Comparison of ENCODE assay signal across 15 cellular contexts in the genomic region with DNA sequence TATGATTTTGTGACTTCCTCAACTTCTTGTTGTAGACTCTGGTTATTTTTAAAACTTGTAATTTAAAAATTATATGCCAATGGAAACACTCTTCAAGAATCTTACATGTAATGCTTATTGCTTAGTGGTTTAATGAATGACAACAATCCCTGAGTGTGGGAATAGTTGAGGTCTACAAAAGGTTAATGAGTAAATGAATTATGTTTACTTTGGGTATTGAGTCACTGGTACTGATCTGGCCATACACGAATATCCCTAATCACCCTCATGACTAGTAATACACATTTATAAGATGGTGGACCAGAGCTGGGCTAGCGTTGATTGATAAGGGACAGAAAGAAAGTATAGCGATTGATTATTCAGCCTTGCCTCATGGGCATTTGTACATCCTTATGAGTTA. TPM values are rescaled to one million over a fixed set of nuclear protein-coding genes. Genes with fewer than 3 reads are reported as not detected.
DNase-seq lines count a peak whose midpoint lies in the region; ATAC-seq, FAIRE-seq and TF ChIP-seq lines count a peak whose summit lies in the region.
"Had no signal": no experiment of that assay in that cellular context is flagged by ENCODE, and none has a peak within 500 bp of the region (broad histone marks: within the 10 kb centered on the region; RNA-seq: fewer than 3 reads in every experiment).

No MANE protein-coding gene starts in this region.

- H3K4me2 ChIP-seq in fibroblast of lung (ENCODE audit: extremely low read depth, insufficient read depth, low read length) = peak overlapping the region; percentile 80
- H3K4me2 ChIP-seq in skeletal muscle satellite cell (ENCODE audit: low read length) = peak overlapping the region; percentile 73

- peaks cover 15% of the 10 kb centered on the region for H3K4me1 ChIP-seq in fibroblast of lung (ENCODE audit: control insufficient read depth, extremely low read depth, insufficient read depth, low read length)
- H3K4me1 ChIP-seq in skeletal muscle satellite cell (ENCODE audit: control insufficient read depth, insufficient read depth, low read length) = peaks cover 44% of the 10 kb centered on the region

- H3K36me3 ChIP-seq in fibroblast of lung (ENCODE audit: control insufficient read depth, insufficient read depth, low read length) (peaks cover 5% of the 10 kb centered on the region), skeletal muscle satellite cell (ENCODE audit: insufficient read depth, low read length) (peaks cover 26% of the 10 kb centered on the region)

- no peaks in the 10 kb centered on the region for H4K20me1 ChIP-seq in fibroblast of lung (ENCODE audit: control insufficient read depth, extremely low read depth, insufficient read depth, low read length)

- peak overlapping the region; percentile 50 for H3K27ac ChIP-seq in fibroblast of lung (ENCODE audit: insufficient read depth, low read length)
- H3K27ac ChIP-seq: dorsolateral prefrontal cortex, tibial nerve had no signal

- H2AFZ ChIP-seq in fibroblast of lung (ENCODE audit: low read length) = no peak overlapping the region

- ATAC-seq in GM19463 (IDR thresholded peaks at IDR 0.05; ENCODE audit: unreplicated experiment) = peak; percentile 80
- ATAC-seq: activated CD8-positive, alpha-beta memory T cell treated with anti-CD3 and anti-CD28 coated beads, Interleukin-2, amount 10 ng/mL, durations not matched to agents 7 days and 5 days; GM12878 had no signal

- TF ChIP-seq CTCF in fibroblast of lung (conservative IDR thresholded peaks at IDR 0.05 in 1 of 2, IDR thresholded peaks at IDR 0.05 in 1 of 2; ENCODE audit: low read depth in 1 of 2, low read length in 2 of 2) = no peak

- peaks cover 66% of the 10 kb centered on the region for H3K79me2 ChIP-seq in fibroblast of lung (ENCODE audit: control insufficient read depth, insufficient read depth, low read length)

- H3K9ac ChIP-seq in fibroblast of lung (ENCODE audit: insufficient read depth, low read length) (no peak overlapping the region), skeletal muscle satellite cell (ENCODE audit: low read depth, low read length) (peak overlapping the region; percentile 33)

- peak; percentile 95 for DNase-seq in RCC 7860 (ENCODE audit: low spot score)
- peak; percentile 78 to 92 for DNase-seq in fibroblast of lung (ENCODE audit: low read depth in 2 of 2)
- no peak for DNase-seq in NCI-H2171 treated with DMSO at 0.1 percent for 48 hours (lab: John Stamatoyannopoulos, UW)
- no peak for DNase-seq in stimulated activated CD4-positive, alpha-beta T cell treated with anti-CD3 and anti-CD28 coated beads, Interleukin-15, amount 100 ng/mL, for 24 hours
- no peak for DNase-seq in ureter (ENCODE audit: low spot score)
- DNase-seq: activated CD8-positive, alpha-beta memory T cell treated with anti-CD3 and anti-CD28 coated beads, Interleukin-2, amount 10 ng/mL, durations not matched to agents 7 days and 5 days; dorsolateral prefrontal cortex; NCI-H1417 treated with DMSO at 0.1 percent for 48 hours; NCI-H526 treated with DMSO at 0.1 percent for 48 hours; Right ventricle myocardium superior; stimulated activated CD4-positive, alpha-beta T cell treated with anti-CD3 and anti-CD28 coated beads, Interleukin-12 subunit alpha, Interleukin-12 subunit beta, amount 100 ng/mL, for 4 hours had no signal

- H3K27me3 ChIP-seq in fibroblast of lung (ENCODE audit: control insufficient read depth, insufficient read depth, low read length) (no peaks in the 10 kb centered on the region), skeletal muscle satellite cell (ENCODE audit: control insufficient read depth, insufficient read depth, low read length) (no peaks in the 10 kb centered on the region)
- H3K27me3 ChIP-seq: dorsolateral prefrontal cortex, tibial nerve had no signal

- H3K9me3 ChIP-seq in fibroblast of lung (ENCODE audit: control insufficient read depth, insufficient read depth, low read depth, low read length) (no peaks in the 10 kb centered on the region), skeletal muscle satellite cell (replicated peaks; ENCODE audit: low read length) (no peaks in the 10 kb centered on the region)
- H3K9me3 ChIP-seq: tibial nerve had no signal

- FAIRE-seq in RCC 7860 (lab: Jason Lieb, UNC) = peak; percentile 99
- FAIRE-seq: GM12878 had no signal

- H3K4me3 ChIP-seq in fibroblast of lung (replicated peaks in 1 of 4; ENCODE audit: control extremely low read depth in 1 of 4, insufficient read depth in 1 of 4, low read depth in 3 of 4, low read length in 4 of 4) = peak overlapping the region in 2 of 4 experiments; percentile 7 to 29
- peak overlapping the region; percentile 15 for H3K4me3 ChIP-seq in skeletal muscle satellite cell (ENCODE audit: low read length)
- H3K4me3 ChIP-seq: dorsolateral prefrontal cortex, GM12878, tibial nerve had no signal

RNA-seq across cellular contexts. Expression of gene FGF2, which starts 47.1 kb away (rescaled TPM):
- total RNA-seq in fibroblast of lung = 57.8 and 98.3 TPM in 2 replicates
- 35.2 and 38.5 TPM in 2 replicates for polyA plus RNA-seq in fibroblast of lung
- 25.3 and 28.2 TPM in 2 replicates for polyA plus RNA-seq in fibroblast of lung (2012)
- 10.8 and 11.3 TPM in 2 replicates for polyA minus RNA-seq in fibroblast of lung (ENCODE audit: low replicate concordance)
- total RNA-seq in skeletal muscle satellite cell (2012; rRNA removed) = 26.9 and 53.0 TPM in 2 replicates
- total RNA-seq in ureter = 12.2 TPM

RNA-seq across cellular contexts. Expression of gene NUDT6, which starts 48.6 kb away (rescaled TPM):
- 6.4 and 8.6 TPM in 2 replicates for total RNA-seq in fibroblast of lung
- 5.0 and 5.9 TPM in 2 replicates for polyA plus RNA-seq in fibroblast of lung
- 4.5 and 6.2 TPM in 2 replicates for polyA plus RNA-seq in fibroblast of lung (2012)
- 0.30 TPM in 1 of 2 replicates, not detected in the other for polyA minus RNA-seq in fibroblast of lung (ENCODE audit: low replicate concordance)
- total RNA-seq in skeletal muscle satellite cell (2012; rRNA removed) = 9.2 and 12.7 TPM in 2 replicates
- 9.2 TPM for total RNA-seq in ureter

Comparison
In these comparisons a context has a peak if more than half of its experiments do, and no peak if none do; other contexts are left out.
1. DNase-seq: peak in RCC 7860 (single experiment) and fibroblast of lung (2 of 2); none in NCI-H2171 treated with DMSO at 0.1 percent for 48 hours (single experiment), stimulated activated CD4-positive, alpha-beta T cell treated with anti-CD3 and anti-CD28 coated beads, Interleukin-15, amount 100 ng/mL, for 24 hours (single experiment) and ureter (single experiment).